ENCODE assay signal across 1 cellular context in genomic region chr4:150973626-150974250, GRCh38.
TF ChIP-seq lines count a peak whose summit lies in the region.

No MANE protein-coding gene starts in this region.

TF ChIP-seq in HepG2, 621 proteins besides CTCF, POLR2A, EP300 and RAD21 (continued from another document and continues in another):
- TF ChIP-seq PRDM10 (CRISPR knock-in tag; IDR thresholded peaks at IDR 0.05; ENCODE audit: low read depth) = no peak
- TF ChIP-seq ATF1 (CRISPR knock-in tag; IDR thresholded peaks at IDR 0.05) = peak; percentile 28; the same call in 1 of the 2 replicates
- TF ChIP-seq CREM (IDR thresholded peaks at IDR 0.05) = peak; percentile 22; the same call in 1 of the 2 replicates
- TF ChIP-seq CREM (CRISPR knock-in tag; IDR thresholded peaks at IDR 0.05) = no peak
- TF ChIP-seq XRCC5 (optimal IDR thresholded peaks at IDR 0.05; ENCODE audit: low read length) = no peak
- TF ChIP-seq TBX3 (IDR thresholded peaks at IDR 0.05; ENCODE audit: borderline replicate concordance) = peak; percentile 83
- peak; percentile 80 for TF ChIP-seq ZNF121 (CRISPR knock-in tag; IDR thresholded peaks at IDR 0.05)
- peak; percentile 8; the same call in 1 of the 2 replicates for TF ChIP-seq ZMYM4 (CRISPR knock-in tag; IDR thresholded peaks at IDR 0.05)
- TF ChIP-seq PHF21A (CRISPR knock-in tag; IDR thresholded peaks at IDR 0.05) = peak; percentile 29; the same call in 1 of the 2 replicates
- TF ChIP-seq GATAD2A (CRISPR knock-in tag; IDR thresholded peaks at IDR 0.05) = peak; percentile 78
- no peak for TF ChIP-seq SKI (IDR thresholded peaks at IDR 0.05; ENCODE audit: partially characterized antibody)
- no peak for TF ChIP-seq AKAP8 (CRISPR knock-in tag; IDR thresholded peaks at IDR 0.05)
- no peak for TF ChIP-seq NBN (conservative IDR thresholded peaks at IDR 0.05)
- TF ChIP-seq AHDC1 (CRISPR knock-in tag; IDR thresholded peaks at IDR 0.05; ENCODE audit: borderline replicate concordance) = peak; percentile 39; the same call in 1 of the 2 replicates
- no peak for TF ChIP-seq KAT7 (CRISPR knock-in tag; IDR thresholded peaks at IDR 0.05; ENCODE audit: borderline replicate concordance)
- TF ChIP-seq HOXA7 (CRISPR knock-in tag; IDR thresholded peaks at IDR 0.05) = no peak
- no peak for TF ChIP-seq ZSCAN21 (CRISPR knock-in tag; IDR thresholded peaks at IDR 0.05; ENCODE audit: borderline replicate concordance)
- TF ChIP-seq DNMT1 (CRISPR knock-in tag; IDR thresholded peaks at IDR 0.05) = no peak
- peak; percentile 72 for TF ChIP-seq HNF4A (CRISPR knock-in tag; IDR thresholded peaks at IDR 0.05)
- no peak for TF ChIP-seq ZNF430 (CRISPR knock-in tag; IDR thresholded peaks at IDR 0.05)
- peak; percentile 65 for TF ChIP-seq ISL2 (CRISPR knock-in tag; IDR thresholded peaks at IDR 0.05)
- TF ChIP-seq NCOR1 (IDR thresholded peaks at IDR 0.05; ENCODE audit: borderline replicate concordance, low read length) = peak; percentile 63; the same call in 1 of the 2 replicates
- TF ChIP-seq ZNF619 (CRISPR knock-in tag; IDR thresholded peaks at IDR 0.05) = no peak
- peak; percentile 29; the same call in 1 of the 2 replicates for TF ChIP-seq PPARG (CRISPR knock-in tag; conservative IDR thresholded peaks at IDR 0.05)
- no peak for TF ChIP-seq ZNF280B (CRISPR knock-in tag; IDR thresholded peaks at IDR 0.05; ENCODE audit: borderline replicate concordance)
- TF ChIP-seq FOXP1 (IDR thresholded peaks at IDR 0.05) = peak; percentile 41; the same call in 1 of the 2 replicates
- TF ChIP-seq FOXP1 (CRISPR knock-in tag; IDR thresholded peaks at IDR 0.05) = peak; percentile 76
- peak; percentile 64; the same call in 1 of the 2 replicates for TF ChIP-seq HDAC2 (CRISPR knock-in tag; IDR thresholded peaks at IDR 0.05)
- TF ChIP-seq MIER2 (CRISPR knock-in tag; IDR thresholded peaks at IDR 0.05) = 0 out of 2 replicates have a peak, but pooled peaks have one; percentile 16
- TF ChIP-seq ARID5B (CRISPR knock-in tag; IDR thresholded peaks at IDR 0.05) = peak; percentile 72
- TF ChIP-seq ELF3 (CRISPR knock-in tag; IDR thresholded peaks at IDR 0.05) = 0 out of 2 replicates have a peak, but pooled peaks have one; percentile 25
- TF ChIP-seq ZNF646 (CRISPR knock-in tag; IDR thresholded peaks at IDR 0.05) = no peak
- 0 out of 2 replicates have a peak, but pooled peaks have one; percentile 9 for TF ChIP-seq DRAP1 (CRISPR knock-in tag; IDR thresholded peaks at IDR 0.05)
- no peak for TF ChIP-seq ZFY (CRISPR knock-in tag; IDR thresholded peaks at IDR 0.05)
- peak; percentile 34; the same call in 1 of the 2 replicates for TF ChIP-seq NCOA2 (CRISPR knock-in tag; IDR thresholded peaks at IDR 0.05)
- TF ChIP-seq HOXA5 (CRISPR knock-in tag; IDR thresholded peaks at IDR 0.05) = no peak
- TF ChIP-seq ZNF253 (CRISPR knock-in tag; IDR thresholded peaks at IDR 0.05; ENCODE audit: borderline replicate concordance) = no peak
- no peak for TF ChIP-seq ZBTB14 (CRISPR knock-in tag; IDR thresholded peaks at IDR 0.05)
